Comparison of ENCODE assay signal across 8 cellular contexts in the genomic region with DNA sequence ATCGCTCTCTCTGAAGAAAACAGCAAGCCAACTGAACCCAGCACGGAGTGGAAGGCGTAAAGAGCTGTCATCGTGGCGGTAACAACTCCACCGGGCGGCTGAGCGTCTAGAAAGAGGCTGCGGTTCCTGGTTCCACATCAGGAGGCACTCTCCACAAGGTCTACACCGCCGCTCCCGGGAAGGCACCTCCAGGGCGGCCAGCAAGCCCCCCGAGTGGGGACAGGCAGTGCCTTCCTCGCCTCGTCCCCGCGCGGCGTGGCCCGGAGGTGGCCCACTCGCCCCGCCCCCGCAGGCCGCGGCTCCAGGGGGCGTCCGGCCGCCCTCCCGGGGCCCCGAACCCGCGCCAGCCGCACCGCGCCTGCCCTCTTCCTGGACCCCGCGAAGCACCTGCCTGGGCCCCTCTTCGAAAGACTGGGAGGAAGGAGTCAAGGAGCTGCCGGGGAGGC. TPM values are rescaled to one million over a fixed set of nuclear protein-coding genes. Genes with fewer than 3 reads are reported as not detected.
DNase-seq lines count a peak whose midpoint lies in the region; ATAC-seq and TF ChIP-seq lines count a peak whose summit lies in the region.

No MANE protein-coding gene starts in this region.

- TF ChIP-seq CTCF in adrenal gland (IDR thresholded peaks at IDR 0.05), result peak in 4 of 6 experiments; percentile 4 to 32 (median 20)

- H3K27me3 ChIP-seq in SJCRH30 (no peaks in the 10 kb centered on the region), adrenal gland (no peaks in the 10 kb centered on the region), iPS DF 6.9 (ENCODE audit: control insufficient read depth, insufficient read depth, low read length) (no peaks in the 10 kb centered on the region), skeletal muscle satellite cell (ENCODE audit: control insufficient read depth, insufficient read depth, low read length) (no peaks in the 10 kb centered on the region)

- 0 to 3% (median 0%) methylated on average over 8 to 40 of the region's 40 CpGs for WGBS in adrenal gland, 4 donors
- WGBS in iPS DF 6.9 (ENCODE audit: insufficient coverage, insufficient read length), result no CpG with 5 or more reads among the region's 40 CpGs

- H3K27ac ChIP-seq in SJCRH30, result peak overlapping the region; percentile 83
- peak overlapping the region; percentile 79 to 94 (median 85) for H3K27ac ChIP-seq in adrenal gland
- no peak overlapping the region for H3K27ac ChIP-seq in iPS DF 6.9 (ENCODE audit: low read length)

- H3K4me2 ChIP-seq in skeletal muscle satellite cell (ENCODE audit: low read length), result peak overlapping the region; percentile 81

- DNase-seq in AML-193 (lab: John Stamatoyannopoulos, UW), result peak; percentile 22 to 49
- peak; percentile 47 to 62 for DNase-seq in SJCRH30
- peak; percentile 45 to 71 (median 58) for DNase-seq in adrenal gland
- no peak for DNase-seq in iPS DF 6.9 (ENCODE audit: low read depth, low spot score)
- DNase-seq in NCI-H226, result no peak

- H3K4me1 ChIP-seq in SJCRH30, result no peaks in the 10 kb centered on the region
- H3K4me1 ChIP-seq in adrenal gland (replicated peaks in 1 of 2), result peaks cover 0 to 28% of the 10 kb centered on the region in 2 donors
- no peaks in the 10 kb centered on the region for H3K4me1 ChIP-seq in iPS DF 6.9 (ENCODE audit: control insufficient read depth, insufficient read depth, low read length)
- H3K4me1 ChIP-seq in skeletal muscle satellite cell (ENCODE audit: control insufficient read depth, insufficient read depth, low read length), result peaks cover 4% of the 10 kb centered on the region

- peak overlapping the region; percentile 93 for H3K4me3 ChIP-seq in SJCRH30
- peak overlapping the region; percentile 68 to 98 (median 87) for H3K4me3 ChIP-seq in adrenal gland
- peak overlapping the region; percentile 74; the same call in 1 of the 2 replicates for H3K4me3 ChIP-seq in iPS DF 6.9 (ENCODE audit: low read length)
- H3K4me3 ChIP-seq in skeletal muscle satellite cell (ENCODE audit: low read length), result peak overlapping the region; percentile 99

- intact Hi-C loops in adrenal gland (cut with DNase I), result no loop called here

- peak overlapping the region; percentile 93 for H3K9ac ChIP-seq in skeletal muscle satellite cell (ENCODE audit: low read depth, low read length)

- no peak for TF ChIP-seq POLR2A in adrenal gland (IDR thresholded peaks at IDR 0.05)

- ATAC-seq in GM18907 (IDR thresholded peaks at IDR 0.05; ENCODE audit: unreplicated experiment) (peak; percentile 40), HG03139 (IDR thresholded peaks at IDR 0.05; ENCODE audit: unreplicated experiment) (peak; percentile 28)

- H3K36me3 ChIP-seq in SJCRH30, result no peaks in the 10 kb centered on the region
- no peaks in the 10 kb centered on the region for H3K36me3 ChIP-seq in adrenal gland (replicated peaks in 1 of 2)
- H3K36me3 ChIP-seq in iPS DF 6.9 (ENCODE audit: control insufficient read depth, insufficient read depth, low read length), result no peaks in the 10 kb centered on the region
- no peaks in the 10 kb centered on the region for H3K36me3 ChIP-seq in skeletal muscle satellite cell (ENCODE audit: insufficient read depth, low read length)

- H3K9me3 ChIP-seq in SJCRH30 (replicated peaks) (no peaks in the 10 kb centered on the region), adrenal gland (replicated peaks in 1 of 3) (no peaks in the 10 kb centered on the region), iPS DF 6.9 (ENCODE audit: control insufficient read depth, insufficient read depth, low read length) (no peaks in the 10 kb centered on the region), skeletal muscle satellite cell (replicated peaks; ENCODE audit: low read length) (no peaks in the 10 kb centered on the region)

RNA-seq across cellular contexts. Expression of a gene that starts 0.7 kb away (rescaled TPM):
- 16.7 and 19.4 TPM in 2 replicates for total RNA-seq in SJCRH30 (2014; rRNA removed; shearing (Covaris generic))
- 10 to 100 TPM in 4 of 8 donors, 1 to 10 TPM in 4; 6.5 to 14.8 (median 10.0) TPM for total RNA-seq in adrenal gland
- polyA plus RNA-seq in adrenal gland, result 10 to 100 TPM in 1 of 3 donors, 1 to 10 TPM in 2; 2.1 to 10.4 (median 4.0) TPM
- total RNA-seq in skeletal muscle satellite cell (2012; rRNA removed), result 9.8 and 11.9 TPM in 2 replicates

Comparison
In these comparisons a context has a peak if more than half of its experiments do, and no peak if none do; other contexts are left out.
1. DNase-seq: peak in AML-193 (2 of 2), SJCRH30 (2 of 2) and adrenal gland (7 of 7); none in iPS DF 6.9 (single experiment) and NCI-H226 (single experiment).
2. Peak in every context shown above with its lines, with median percentiles within 50 percentile points of each other: H3K4me3 ChIP-seq.